Comparison of ENCODE assay signal across 8 cellular contexts in genomic region chr5:69217154-69217731, GRCh38. TPM values are rescaled to one million over a fixed set of nuclear protein-coding genes. Genes with fewer than 3 reads are reported as not detected.
DNase-seq lines count a peak whose midpoint lies in the region; ATAC-seq, FAIRE-seq and TF ChIP-seq lines count a peak whose summit lies in the region.

No MANE protein-coding gene starts in this region.

- peak overlapping the region; percentile 100 for H2AFZ ChIP-seq in neuronal stem cell (ENCODE audit: low read length)

- H3K23ac ChIP-seq in neuronal stem cell (ENCODE audit: low read depth, low read length, poor library complexity): peak overlapping the region; percentile 100

- no peak for TF ChIP-seq CTCF in WERI-Rb-1 (IDR thresholded peaks at IDR 0.05; ENCODE audit: low read depth, low read length)

- no peaks in the 10 kb centered on the region for H3K27me3 Mint-ChIP-seq in effector memory CD8-positive, alpha-beta T cell

- H4K8ac ChIP-seq in neuronal stem cell (ENCODE audit: low read depth, low read length): no peak overlapping the region

- FAIRE-seq in A204.1 (lab: Jason Lieb, UNC) (peak; percentile 74), GM18507 (lab: Jason Lieb, UNC) (no peak)

- peaks cover 13 to 27% of the 10 kb centered on the region in 2 donors for H3K4me1 Mint-ChIP-seq in effector memory CD8-positive, alpha-beta T cell (ENCODE audit: low read depth in 2 of 2)

- no peak overlapping the region for H3K9ac ChIP-seq in neuronal stem cell (ENCODE audit: low read depth, low read length, poor library complexity)

- peak overlapping the region; percentile 99 for H3K27ac Mint-ChIP-seq in effector memory CD8-positive, alpha-beta T cell

- H3K36me3 ChIP-seq in WERI-Rb-1 (peaks cover 3% of the 10 kb centered on the region), neuronal stem cell (replicated peaks in 1 of 2; ENCODE audit: control insufficient read depth in 2 of 2, insufficient read depth in 2 of 2, low read length in 2 of 2) (peaks cover 5 to 20% of the 10 kb centered on the region in 2 donors)

- no peak overlapping the region for H2BK15ac ChIP-seq in neuronal stem cell (ENCODE audit: low read length)

- H4K91ac ChIP-seq in neuronal stem cell (ENCODE audit: low read depth, low read length, poor library complexity): no peak overlapping the region

- H3K4me3 Mint-ChIP-seq in effector memory CD8-positive, alpha-beta T cell: peak overlapping the region; percentile 99

- H3K9me3 ChIP-seq in WERI-Rb-1 (ENCODE audit: severe bottlenecking) (no peaks in the 10 kb centered on the region), neuronal stem cell (replicated peaks in 1 of 2; ENCODE audit: control insufficient read depth in 2 of 2, insufficient read depth in 1 of 2, low read depth in 1 of 2, low read length in 2 of 2) (peaks cover 0 to 5% of the 10 kb centered on the region in 2 donors)

- no peak overlapping the region for H2BK120ac ChIP-seq in neuronal stem cell (ENCODE audit: low read depth, low read length)

- peaks cover 2% of the 10 kb centered on the region for H3K79me1 ChIP-seq in neuronal stem cell (ENCODE audit: low read depth, low read length)

- H3K27ac ChIP-seq in WERI-Rb-1: peak overlapping the region; percentile 91
- no peak overlapping the region for H3K27ac ChIP-seq in neuronal stem cell (replicated peaks; ENCODE audit: low read length)

- H2AK5ac ChIP-seq in neuronal stem cell (ENCODE audit: low read depth, low read length): no peak overlapping the region

- no peak overlapping the region for H3K4me2 ChIP-seq in neuronal stem cell (ENCODE audit: insufficient read depth, low read length, poor library complexity, severe bottlenecking)

- no peak overlapping the region for H2BK5ac ChIP-seq in neuronal stem cell (ENCODE audit: low read length)

- H2BK12ac ChIP-seq in neuronal stem cell (ENCODE audit: low read length): no peak overlapping the region

- no peak overlapping the region for H3K18ac ChIP-seq in neuronal stem cell (ENCODE audit: low read length)

- peaks cover 21% of the 10 kb centered on the region for H3K36me3 Mint-ChIP-seq in effector memory CD8-positive, alpha-beta T cell (ENCODE audit: insufficient read depth)

- no peaks in the 10 kb centered on the region for H3K9me3 Mint-ChIP-seq in effector memory CD8-positive, alpha-beta T cell

- H3K4me1 ChIP-seq in neuronal stem cell (ENCODE audit: control insufficient read depth in 2 of 2, insufficient read depth in 1 of 2, low read depth in 1 of 2, low read length in 2 of 2): no peaks in the 10 kb centered on the region

- WGBS in neuronal stem cell (ENCODE audit: extremely low coverage in 2 of 2, insufficient read length in 2 of 2, insufficient replicate concordance in 1 of 2), 2 donors: no CpG with 5 or more reads among the region's 15 CpGs

- ATAC-seq in effector memory CD8-positive, alpha-beta T cell (replicated peaks): peak; percentile 88
- no peak for ATAC-seq in GM18909 (IDR thresholded peaks at IDR 0.05; ENCODE audit: poor library complexity, unreplicated experiment)

- H3K4me3 ChIP-seq in WERI-Rb-1 (ENCODE audit: low read depth, low read length): peak overlapping the region; percentile 100
- peak overlapping the region in 1 of 2 donors; percentile 96 for H3K4me3 ChIP-seq in neuronal stem cell (ENCODE audit: low read length in 2 of 2)

- H3K27me3 ChIP-seq in WERI-Rb-1 (ENCODE audit: insufficient read depth, low read depth, severe bottlenecking) (no peaks in the 10 kb centered on the region), neuronal stem cell (ENCODE audit: control insufficient read depth in 3 of 3, insufficient read depth in 3 of 3, low read depth in 1 of 3, low read length in 3 of 3) (no peaks in the 10 kb centered on the region)

- no peak overlapping the region for H3K14ac ChIP-seq in neuronal stem cell (ENCODE audit: low read length)

- no peak overlapping the region for H3K4ac ChIP-seq in neuronal stem cell (ENCODE audit: low read length)

- DNase-seq in GM18507 (ENCODE audit: extremely low spot score, insufficient read length, low read depth) (peak; percentile 95), WERI-Rb-1 (no peak), neuronal stem cell (ENCODE audit: low spot score) (peak; percentile 4), glomerular visceral epithelial cell (ENCODE audit: extremely low spot score) (no peak), superior temporal gyrus (ENCODE audit: extremely low spot score) (no peak)
- DNase-seq in effector memory CD8-positive, alpha-beta T cell: peak in 1 of 3 experiments; percentile 7

RNA-seq across cellular contexts. Expression of gene CDK7, which starts 17.4 kb away (rescaled TPM):
- 45.7 TPM for polyA plus RNA-seq in neuronal stem cell (2013, experiment 1 of 2)
- 50.5 TPM for polyA plus RNA-seq in neuronal stem cell (2013, experiment 2 of 2)

RNA-seq across cellular contexts. Expression of gene CENPH, which starts 27.9 kb away (rescaled TPM):
- polyA plus RNA-seq in neuronal stem cell (2013, experiment 1 of 2): 126 TPM
- polyA plus RNA-seq in neuronal stem cell (2013, experiment 2 of 2): 128 TPM

RNA-seq across cellular contexts. Expression of gene CCNB1, which starts 50.3 kb away (rescaled TPM):
- 274 TPM for polyA plus RNA-seq in neuronal stem cell (2013, experiment 1 of 2)
- 269 TPM for polyA plus RNA-seq in neuronal stem cell (2013, experiment 2 of 2)

Comparison
In these comparisons a context has a peak if more than half of its experiments do, and no peak if none do; other contexts are left out.
1. DNase-seq: peak in GM18507 (single experiment) and neuronal stem cell (single experiment); none in WERI-Rb-1 (single experiment), glomerular visceral epithelial cell (single experiment) and superior temporal gyrus (single experiment).